In the genomic region with DNA sequence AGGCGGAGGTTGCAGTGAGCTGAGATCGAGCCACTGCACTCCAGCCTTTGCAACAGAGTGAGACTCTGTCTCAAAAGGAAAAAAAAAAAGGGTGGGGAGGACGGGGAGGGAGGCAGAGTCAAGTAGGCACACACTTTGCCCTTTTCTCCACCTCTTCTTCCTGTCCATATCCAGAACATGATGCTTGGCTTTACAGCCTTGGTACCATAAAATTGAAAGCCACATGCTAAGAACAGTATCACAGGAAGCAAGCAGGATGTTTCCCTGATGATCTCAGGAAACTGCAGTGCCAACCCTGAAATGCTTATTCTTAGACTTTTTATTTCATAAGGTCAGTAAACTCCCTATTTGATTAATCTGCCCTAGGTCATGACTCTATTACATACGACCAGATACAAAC, we compare ENCODE assay signal across 3 cellular contexts.
TF ChIP-seq lines count a peak whose summit lies in the region.

No MANE protein-coding gene starts in this region.

TF ChIP-seq in liver, 16 proteins besides CTCF, POLR2A, EP300 and RAD21:
- TF ChIP-seq FOXA1 (IDR thresholded peaks at IDR 0.05) (no peak), NR2F2 (IDR thresholded peaks at IDR 0.05) (peak; percentile 63)
TF ChIP-seq in liver: peak in this region for 1.

TF ChIP-seq in HepG2, 621 proteins besides CTCF, POLR2A, EP300 and RAD21:
- no peak for TF ChIP-seq CENPT (CRISPR knock-in tag; IDR thresholded peaks at IDR 0.05; ENCODE audit: low read depth)
- no peak for TF ChIP-seq SUZ12 (IDR thresholded peaks at IDR 0.05; ENCODE audit: low read depth, low read length)
- no peak for TF ChIP-seq MBD4 (IDR thresholded peaks at IDR 0.05; ENCODE audit: borderline replicate concordance, low read length)
- TF ChIP-seq ZNF792 (CRISPR knock-in tag; IDR thresholded peaks at IDR 0.05): no peak
- no peak for TF ChIP-seq ESRRA (CRISPR knock-in tag; IDR thresholded peaks at IDR 0.05; ENCODE audit: low read depth)
- TF ChIP-seq BRD4 (CRISPR knock-in tag; IDR thresholded peaks at IDR 0.05): no peak
- TF ChIP-seq, protein P1, sequence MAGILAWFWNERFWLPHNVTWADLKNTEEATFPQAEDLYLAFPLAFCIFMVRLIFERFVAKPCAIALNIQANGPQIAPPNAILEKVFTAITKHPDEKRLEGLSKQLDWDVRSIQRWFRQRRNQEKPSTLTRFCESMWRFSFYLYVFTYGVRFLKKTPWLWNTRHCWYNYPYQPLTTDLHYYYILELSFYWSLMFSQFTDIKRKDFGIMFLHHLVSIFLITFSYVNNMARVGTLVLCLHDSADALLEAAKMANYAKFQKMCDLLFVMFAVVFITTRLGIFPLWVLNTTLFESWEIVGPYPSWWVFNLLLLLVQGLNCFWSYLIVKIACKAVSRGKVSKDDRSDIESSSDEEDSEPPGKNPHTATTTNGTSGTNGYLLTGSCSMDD (CRISPR knock-in tag; IDR thresholded peaks at IDR 0.05): no peak
- no peak for TF ChIP-seq RFX3 (CRISPR knock-in tag; IDR thresholded peaks at IDR 0.05)
- TF ChIP-seq SOX13 (IDR thresholded peaks at IDR 0.05): no peak
- TF ChIP-seq SOX13 (CRISPR knock-in tag; conservative IDR thresholded peaks at IDR 0.05 in 1 of 2, IDR thresholded peaks at IDR 0.05 in 1 of 2): no peak
- TF ChIP-seq SNRNP70 (IDR thresholded peaks at IDR 0.05; ENCODE audit: low read depth, low read length): no peak
- no peak for TF ChIP-seq REXO4 (CRISPR knock-in tag; IDR thresholded peaks at IDR 0.05; ENCODE audit: borderline replicate concordance)
- no peak for TF ChIP-seq ZC3H13 (CRISPR knock-in tag; IDR thresholded peaks at IDR 0.05)
- TF ChIP-seq SP5 (CRISPR knock-in tag; IDR thresholded peaks at IDR 0.05; ENCODE audit: borderline replicate concordance, low read depth): no peak
- TF ChIP-seq, protein P2, sequence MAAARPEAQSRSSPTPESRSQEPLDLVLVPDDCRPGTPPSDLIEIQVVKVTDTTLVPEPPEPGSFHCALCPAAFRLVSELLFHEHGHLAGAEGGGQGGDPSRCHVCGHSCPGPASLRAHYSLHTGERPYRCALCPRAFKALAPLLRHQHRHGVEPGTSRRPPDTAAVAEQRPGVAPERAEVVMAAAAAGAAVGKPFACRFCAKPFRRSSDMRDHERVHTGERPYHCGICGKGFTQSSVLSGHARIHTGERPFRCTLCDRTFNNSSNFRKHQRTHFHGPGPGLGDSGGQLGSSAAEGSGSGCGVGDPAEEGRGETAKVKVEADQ (CRISPR knock-in tag; IDR thresholded peaks at IDR 0.05; ENCODE audit: borderline replicate concordance): no peak
- no peak for TF ChIP-seq MTA3 (CRISPR knock-in tag; IDR thresholded peaks at IDR 0.05)
TF ChIP-seq in HepG2: peak in this region for 0.

TF ChIP-seq in endothelial cell of umbilical vein, 7 proteins besides CTCF, POLR2A, EP300 and RAD21:
- TF ChIP-seq FOS (IDR thresholded peaks at IDR 0.05; ENCODE audit: borderline replicate concordance, insufficient read depth, low read length) (no peak), GATA2 (IDR thresholded peaks at IDR 0.05; ENCODE audit: insufficient read depth, insufficient read length, low read depth, low read length) (no peak), EZH2 (IDR thresholded peaks at IDR 0.05; ENCODE audit: borderline replicate concordance, low read depth, low read length, severe bottlenecking) (no peak), MYC (IDR thresholded peaks at IDR 0.05; ENCODE audit: low read depth, low read length) (no peak), JUN (IDR thresholded peaks at IDR 0.05; ENCODE audit: borderline replicate concordance, insufficient read depth, insufficient read length, low read depth) (no peak), POLR2AphosphoS5 (IDR thresholded peaks at IDR 0.05; ENCODE audit: insufficient read depth, low read depth, low read length) (no peak)
- TF ChIP-seq, protein P3, sequence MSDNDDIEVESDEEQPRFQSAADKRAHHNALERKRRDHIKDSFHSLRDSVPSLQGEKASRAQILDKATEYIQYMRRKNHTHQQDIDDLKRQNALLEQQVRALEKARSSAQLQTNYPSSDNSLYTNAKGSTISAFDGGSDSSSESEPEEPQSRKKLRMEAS (IDR thresholded peaks at IDR 0.05; ENCODE audit: insufficient read depth, insufficient read length): no peak
